In the genomic region with DNA sequence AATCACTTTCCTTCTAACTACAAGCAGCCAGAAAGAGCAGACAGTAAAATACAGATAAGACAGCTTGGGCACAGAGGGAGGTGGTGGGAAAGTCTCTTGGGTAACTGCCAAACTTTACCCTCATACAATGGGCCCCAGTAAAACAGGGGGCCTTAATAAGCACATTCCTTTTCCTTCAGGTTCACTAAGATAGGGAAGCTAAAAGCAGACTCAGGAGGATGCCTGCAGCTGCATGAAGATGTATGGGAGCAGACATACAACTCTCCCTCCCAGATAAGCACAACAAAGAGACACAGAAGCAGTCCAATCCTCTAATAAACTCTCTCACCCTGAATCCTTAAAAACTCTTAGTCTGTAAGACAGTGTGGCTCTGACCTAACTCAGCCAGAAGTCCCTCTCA, we compare ENCODE assay signal across 25 cellular contexts. TPM values are rescaled to one million over a fixed set of nuclear protein-coding genes. Genes with fewer than 3 reads are reported as not detected.
"Had no signal": no experiment of that assay in that cellular context is flagged by ENCODE, and none has a peak within 500 bp of the region (broad histone marks: within the 10 kb centered on the region; RNA-seq: fewer than 3 reads in every experiment).

No MANE protein-coding gene starts in this region.

- H3K4me2 ChIP-seq: hepatocyte had no signal

- H3K27ac Mint-ChIP-seq: activated CD4-positive, alpha-beta memory T cell treated with anti-CD3 and anti-CD28 coated beads, Interleukin-2, amount 10 ng/mL, durations not matched to agents 7 days and 5 days; activated naive CD4-positive, alpha-beta T cell treated with anti-CD3 and anti-CD28 coated beads for 36 hours; activated naive CD8-positive, alpha-beta T cell treated with anti-CD3 and anti-CD28 coated beads, Interleukin-2, amount 10 ng/mL, durations not matched to agents 7 days and 5 days; activated T-cell treated with anti-CD3 and anti-CD28 coated beads, Interleukin-2, amount 50 U/mL, for 72 hours; dendritic cell treated with granulocyte-macrophage colony-stimulating factor and Interleukin-4, amounts not matched to agents 40 ng/mL and 50 ng/mL, for 4 days; T-helper 17 cell had no signal

- H3K36me3 ChIP-seq: upper lobe of left lung had no signal

- DNase-seq: activated CD4-positive, alpha-beta memory T cell treated with anti-CD3 and anti-CD28 coated beads, Interleukin-2, amount 10 ng/mL, durations not matched to agents 7 days and 5 days; activated CD4-positive, alpha-beta T cell treated with anti-CD3 and anti-CD28 coated beads for 4 hours; activated CD4-positive, CD25-positive, alpha-beta regulatory T cell; activated effector memory CD4-positive, alpha-beta T cell treated with Interleukin-2 at 50 U/mL for 16 hours; activated naive CD4-positive, alpha-beta T cell treated with anti-CD3 and anti-CD28 coated beads for 36 hours; activated naive CD8-positive, alpha-beta T cell treated with anti-CD3 and anti-CD28 coated beads, Interleukin-2, amount 10 ng/mL, durations not matched to agents 7 days and 5 days; activated T-cell treated with anti-CD3 and anti-CD28 coated beads, Interleukin-2, amount 50 U/mL, for 72 hours; amniotic stem cell; effector CD8-positive, alpha-beta T cell; foreskin melanocyte; kidney glomerular epithelial cell; left ventricle myocardium superior; mammary epithelial cell; nucleus accumbens; right cardiac atrium; stimulated activated CD4-positive, alpha-beta T cell treated with anti-CD3 and anti-CD28 coated beads, Interleukin-4, amount 100 ng/mL, for 24 hours; stimulated activated naive CD4-positive, alpha-beta T cell treated with Interleukin-2 at 50 U/mL for 16 hours; T-helper 17 cell; upper lobe of left lung had no signal

- H3K27ac ChIP-seq: hepatocyte, parathyroid adenoma, upper lobe of left lung had no signal

- H3K79me2 ChIP-seq: hepatocyte, parathyroid adenoma had no signal

- H2AFZ ChIP-seq: hepatocyte, parathyroid adenoma had no signal

- H3K9me3 Mint-ChIP-seq: activated CD4-positive, alpha-beta memory T cell treated with anti-CD3 and anti-CD28 coated beads, Interleukin-2, amount 10 ng/mL, durations not matched to agents 7 days and 5 days; activated naive CD4-positive, alpha-beta T cell treated with anti-CD3 and anti-CD28 coated beads for 36 hours; activated naive CD8-positive, alpha-beta T cell treated with anti-CD3 and anti-CD28 coated beads, Interleukin-2, amount 10 ng/mL, durations not matched to agents 7 days and 5 days; activated T-cell treated with anti-CD3 and anti-CD28 coated beads, Interleukin-2, amount 50 U/mL, for 72 hours; dendritic cell treated with granulocyte-macrophage colony-stimulating factor and Interleukin-4, amounts not matched to agents 40 ng/mL and 50 ng/mL, for 4 days; nephron had no signal

- ATAC-seq: activated T-cell treated with anti-CD3 and anti-CD28 coated beads, Interleukin-2, amount 50 U/mL, for 72 hours; esophagus mucosa; left ventricle myocardium superior; right cardiac atrium; T-helper 17 cell had no signal

- H3K9me3 ChIP-seq: upper lobe of left lung had no signal

- H3K4me3 Mint-ChIP-seq: activated CD4-positive, alpha-beta memory T cell treated with anti-CD3 and anti-CD28 coated beads, Interleukin-2, amount 10 ng/mL, durations not matched to agents 7 days and 5 days; activated naive CD4-positive, alpha-beta T cell treated with anti-CD3 and anti-CD28 coated beads for 36 hours; activated naive CD8-positive, alpha-beta T cell treated with anti-CD3 and anti-CD28 coated beads, Interleukin-2, amount 10 ng/mL, durations not matched to agents 7 days and 5 days; activated T-cell treated with anti-CD3 and anti-CD28 coated beads, Interleukin-2, amount 50 U/mL, for 72 hours; dendritic cell treated with granulocyte-macrophage colony-stimulating factor and Interleukin-4, amounts not matched to agents 40 ng/mL and 50 ng/mL, for 4 days; nephron; T-helper 17 cell had no signal

- H3K4me1 ChIP-seq: parathyroid adenoma, upper lobe of left lung had no signal

- H3K9ac ChIP-seq: parathyroid adenoma had no signal

- H3K4me1 Mint-ChIP-seq: activated CD4-positive, alpha-beta memory T cell treated with anti-CD3 and anti-CD28 coated beads, Interleukin-2, amount 10 ng/mL, durations not matched to agents 7 days and 5 days; activated naive CD8-positive, alpha-beta T cell treated with anti-CD3 and anti-CD28 coated beads, Interleukin-2, amount 10 ng/mL, durations not matched to agents 7 days and 5 days; T-helper 17 cell had no signal

- H3K27me3 Mint-ChIP-seq: dendritic cell treated with granulocyte-macrophage colony-stimulating factor and Interleukin-4, amounts not matched to agents 40 ng/mL and 50 ng/mL, for 4 days had no signal

- H3K27me3 ChIP-seq: hepatocyte, upper lobe of left lung had no signal

- H3K4me3 ChIP-seq: hepatocyte, upper lobe of left lung had no signal

- H3K36me3 Mint-ChIP-seq: activated naive CD8-positive, alpha-beta T cell treated with anti-CD3 and anti-CD28 coated beads, Interleukin-2, amount 10 ng/mL, durations not matched to agents 7 days and 5 days had no signal

RNA-seq across cellular contexts. Expression of a gene that starts 48.9 kb away (rescaled TPM):
- total RNA-seq: activated naive CD4-positive, alpha-beta T cell treated with anti-CD3 and anti-CD28 coated beads for 36 hours; activated naive CD8-positive, alpha-beta T cell treated with anti-CD3 and anti-CD28 coated beads, Interleukin-2, amount 10 ng/mL, durations not matched to agents 7 days and 5 days; esophagus mucosa; left ventricle myocardium superior; mononuclear cell; right cardiac atrium; T-helper 17 cell; upper lobe of left lung had no signal
- polyA plus RNA-seq: hepatocyte, mammary epithelial cell, right cardiac atrium had no signal
